ENCODE assay signal across 8 cellular contexts in the genomic region with DNA sequence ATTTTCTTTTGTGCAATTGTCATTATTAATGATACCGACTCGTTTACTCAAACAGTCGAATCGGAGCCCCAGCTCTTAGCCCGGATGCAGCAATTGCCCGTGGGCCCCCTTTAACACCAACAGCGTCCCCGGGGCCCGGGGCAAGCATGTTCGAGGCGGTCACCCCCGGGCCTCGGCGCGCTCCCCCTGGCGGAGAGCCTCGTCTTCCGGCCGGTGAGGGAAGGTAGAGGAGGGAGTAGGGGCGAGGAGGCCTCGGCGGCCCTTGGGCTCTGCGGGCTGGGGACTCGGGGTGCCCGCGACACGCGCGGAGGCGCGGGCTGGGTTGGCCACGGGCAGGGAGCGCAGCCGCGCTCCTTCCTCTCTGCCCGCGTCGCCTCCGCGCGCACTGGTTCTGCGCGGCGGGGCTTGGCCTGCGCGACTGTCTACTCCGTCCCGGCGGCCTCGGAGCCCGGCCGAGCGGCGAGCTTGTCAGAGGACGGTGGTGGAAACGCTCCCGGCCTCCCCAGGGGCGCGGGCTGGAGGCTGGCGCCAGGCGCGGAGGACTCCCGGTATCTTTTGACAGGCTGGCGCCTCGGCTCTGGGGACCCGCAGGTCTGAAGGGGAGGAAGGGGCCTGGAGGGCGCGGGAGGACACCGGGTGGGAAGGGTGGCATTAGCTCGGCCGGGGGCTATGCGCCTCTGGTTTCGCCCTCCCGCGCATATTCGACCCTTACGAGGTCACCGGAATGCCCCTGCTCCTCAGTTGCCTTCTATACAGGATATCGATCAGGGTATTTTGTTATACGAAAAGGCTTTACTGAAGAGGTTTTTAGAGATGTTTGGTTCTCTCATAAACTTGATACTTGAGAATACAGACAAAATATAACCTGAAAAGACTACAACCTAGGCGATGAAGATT. TPM values are rescaled to one million over a fixed set of nuclear protein-coding genes. Genes with fewer than 3 reads are reported as not detected.
A peak's percentile ranks its signal among the peaks of the same experiment; 100 is the strongest.
DNase-seq lines count a peak whose midpoint lies in the region; ATAC-seq and TF ChIP-seq lines count a peak whose summit lies in the region.

No MANE protein-coding gene starts in this region.

- peak overlapping the region; percentile 66 for H3K27ac Mint-ChIP-seq in CD4-positive, alpha-beta T cell

- H3K27ac ChIP-seq in CD4-positive, alpha-beta T cell (ENCODE audit: low read depth, low read length), result no peak overlapping the region
- H3K27ac ChIP-seq in epithelial cell of prostate (peak overlapping the region; percentile 61), mucosa of rectum (ENCODE audit: low read depth in 2 of 2, low read length in 2 of 2) (peak overlapping the region; percentile 64 to 70)

- H3K36me3 ChIP-seq in NT2/D1 (ENCODE audit: insufficient read depth, insufficient read length, low read length) (no peaks in the 10 kb centered on the region), mucosa of rectum (ENCODE audit: control insufficient read depth in 2 of 2, insufficient read depth in 2 of 2, low read length in 2 of 2) (no peaks in the 10 kb centered on the region)

- peak; percentile 58 to 80 (median 70) for DNase-seq in CD4-positive, alpha-beta T cell
- DNase-seq in NT2/D1 (ENCODE audit: low read depth, low spot score) (peak; percentile 68), activated T-cell treated with anti-CD3 and anti-CD28 coated beads for 1 hour (ENCODE audit: low read depth) (peak; percentile 78), epithelial cell of prostate (ENCODE audit: low read depth, low spot score) (peak; percentile 14)
- DNase-seq in stimulated activated CD8-positive, alpha-beta memory T cell treated with anti-CD3 and anti-CD28 coated beads, Interleukin-4, amount 100 ng/mL, for 48 hours, result peak; percentile 91

- ATAC-seq in CD4-positive, alpha-beta T cell (ENCODE audit: poor library complexity), result peak; percentile 76
- ATAC-seq in GM19351 (IDR thresholded peaks at IDR 0.05; ENCODE audit: unreplicated experiment) (peak; percentile 73), HG03469 (IDR thresholded peaks at IDR 0.05; ENCODE audit: unreplicated experiment) (peak; percentile 64)

- TF ChIP-seq CTCF in CD4-positive, alpha-beta T cell (IDR thresholded peaks at IDR 0.05), result peak; percentile 69

- H3K4me1 ChIP-seq in NT2/D1 (ENCODE audit: insufficient read depth, insufficient read length) (no peaks in the 10 kb centered on the region), mucosa of rectum (ENCODE audit: control insufficient read depth in 2 of 2, insufficient read depth in 2 of 2, low read length in 2 of 2) (peaks cover 0 to 9% of the 10 kb centered on the region in 2 donors)

- peak overlapping the region; percentile 94 for H3K4me3 Mint-ChIP-seq in CD4-positive, alpha-beta T cell

- CTCF ChIA-PET in CD4-positive, alpha-beta T cell (lab: Charles Lee), result interaction anchor here (0.6 to 2.1 kb wide), 7 partner anchors 16 to 121 kb away, joined by 3 to 18 read pairs (median 4); a partner anchor contains a TSS

- H3K36me3 Mint-ChIP-seq in CD4-positive, alpha-beta T cell (ENCODE audit: low read depth), result no peaks in the 10 kb centered on the region

- H3K9ac ChIP-seq in NT2/D1 (ENCODE audit: insufficient read length, low read depth) (peak overlapping the region; percentile 86), mucosa of rectum (ENCODE audit: low read depth in 1 of 2, low read length in 2 of 2) (peak overlapping the region; percentile 76 to 81)

- peaks cover 28% of the 10 kb centered on the region for H3K27me3 Mint-ChIP-seq in CD4-positive, alpha-beta T cell

- intact Hi-C loops in CD4-positive, alpha-beta T cell (cut with DNase I, micrococcal nuclease), result loop anchor here (1.0 to 5.0 kb wide), 5 partner anchors 28 to 220 kb away; a partner anchor contains a TSS

- POLR2A ChIA-PET in CD4-positive, alpha-beta T cell (lab: Charles Lee), result interaction anchor here (0.7 to 3.7 kb wide), 7 partner anchors 10 to 213 kb away, joined by 3 to 35 read pairs (median 10); a partner anchor contains a TSS

- no peaks in the 10 kb centered on the region for H3K9me3 ChIP-seq in CD4-positive, alpha-beta T cell (ENCODE audit: control insufficient read depth, low read length)
- no peaks in the 10 kb centered on the region for H3K9me3 ChIP-seq in NT2/D1 (ENCODE audit: insufficient read depth, low read length)
- no peaks in the 10 kb centered on the region for H3K9me3 ChIP-seq in mucosa of rectum (ENCODE audit: control insufficient read depth in 2 of 2, low read length in 2 of 2)

- H3K9me3 Mint-ChIP-seq in CD4-positive, alpha-beta T cell, result no peaks in the 10 kb centered on the region

- H3K4me1 Mint-ChIP-seq in CD4-positive, alpha-beta T cell (ENCODE audit: low read depth), result peaks cover 29% of the 10 kb centered on the region

- H3K4me3 ChIP-seq in NT2/D1 (ENCODE audit: insufficient read length, low read depth) (peak overlapping the region; percentile 74), mucosa of rectum (ENCODE audit: low read length in 2 of 2) (peak overlapping the region; percentile 65 to 83)

- peaks cover 18% of the 10 kb centered on the region for H3K27me3 ChIP-seq in CD4-positive, alpha-beta T cell (ENCODE audit: control insufficient read depth, insufficient read depth, low read length)
- H3K27me3 ChIP-seq in NT2/D1 (ENCODE audit: insufficient read depth, insufficient read length), result peaks cover 36% of the 10 kb centered on the region
- H3K27me3 ChIP-seq in mucosa of rectum (ENCODE audit: control insufficient read depth in 2 of 2, insufficient read depth in 2 of 2, low read length in 2 of 2), result no peaks in the 10 kb centered on the region

RNA-seq across cellular contexts. Expression of a gene that starts 1.5 kb away (rescaled TPM):
- total RNA-seq in CD4-positive, alpha-beta T cell, result 1 to 10 TPM; 3.4 to 4.3 TPM

RNA-seq across cellular contexts. Expression of a gene that starts 1.6 kb away (rescaled TPM):
- not detected for total RNA-seq in CD4-positive, alpha-beta T cell

RNA-seq across cellular contexts. Expression of a gene that starts 26.8 kb away (rescaled TPM):
- total RNA-seq in CD4-positive, alpha-beta T cell, result 1 to 10 TPM; 4.6 to 6.3 TPM

RNA-seq across cellular contexts. Expression of a gene that starts 45.4 kb away (rescaled TPM):
- total RNA-seq in CD4-positive, alpha-beta T cell, result 100 to 1,000 TPM; 129 to 136 TPM

Comparison
In these comparisons a context has a peak if more than half of its experiments do, and no peak if none do; other contexts are left out.
1. DNase-seq: peak in every context shown above with its lines; median percentile 91 in stimulated activated CD8-positive, alpha-beta memory T cell treated with anti-CD3 and anti-CD28 coated beads, Interleukin-4, amount 100 ng/mL, for 48 hours; 78 in activated T-cell treated with anti-CD3 and anti-CD28 coated beads for 1 hour; 70 in CD4-positive, alpha-beta T cell; 68 in NT2/D1; 14 in epithelial cell of prostate.